ENCODE assay signal across 21 cellular contexts in genomic region chr1:10778640-10779039, GRCh38. TPM values are rescaled to one million over a fixed set of nuclear protein-coding genes. Genes with fewer than 3 reads are reported as not detected.
A peak's percentile ranks its signal among the peaks of the same experiment; 100 is the strongest.
DNase-seq lines count a peak whose midpoint lies in the region; FAIRE-seq and TF ChIP-seq lines count a peak whose summit lies in the region.
"Had no signal": no experiment of that assay in that cellular context is flagged by ENCODE, and none has a peak within 500 bp of the region (broad histone marks: within the 10 kb centered on the region; RNA-seq: fewer than 3 reads in every experiment).

No MANE protein-coding gene starts in this region.

- no peak for FAIRE-seq in small intestine (lab: Jason Lieb, UNC)
- FAIRE-seq: GM19239 had no signal

- H3K4me1 ChIP-seq in esophagus (ENCODE audit: control insufficient read depth in 2 of 2, insufficient read depth in 2 of 2, low read length in 1 of 2) (peaks cover 6 to 41% of the 10 kb centered on the region in 2 donors), small intestine (ENCODE audit: control insufficient read depth in 2 of 2, insufficient read depth in 1 of 2, low read depth in 1 of 2, low read length in 1 of 2) (peaks cover 0 to 6% of the 10 kb centered on the region in 2 donors), H9 (ENCODE audit: insufficient read depth, low read length) (no peaks in the 10 kb centered on the region)
- H3K4me1 ChIP-seq: uterus had no signal

- no peak overlapping the region for H2AK5ac ChIP-seq in H9 (ENCODE audit: insufficient read length, low read length)

- H2BK5ac ChIP-seq in H9 (ENCODE audit: insufficient read length, low read length) = no peak overlapping the region

- no peak for TF ChIP-seq CTCF in H9 (conservative IDR thresholded peaks at IDR 0.05)

- H4K20me1 ChIP-seq in H9 (ENCODE audit: control insufficient read depth, insufficient read depth, insufficient read length) = no peaks in the 10 kb centered on the region

- no peak overlapping the region for H2BK15ac ChIP-seq in H9 (ENCODE audit: low read depth, low read length)

- no peaks in the 10 kb centered on the region for H3K9me3 Mint-ChIP-seq in H9
- H3K9me3 Mint-ChIP-seq: activated CD4-positive, alpha-beta T cell treated with anti-CD3 and anti-CD28 coated beads, Interleukin-2, amount 10 ng/mL, durations not matched to agents 7 days and 5 days; memory B cell; nephron had no signal

- no peak overlapping the region for H2BK120ac ChIP-seq in H9 (ENCODE audit: low read depth, low read length, poor library complexity, severe bottlenecking)

- H3K4ac ChIP-seq in H9 (ENCODE audit: low read depth, low read length) = no peak overlapping the region

- peaks cover 2 to 6% of the 10 kb centered on the region in 2 experiments; a peak in 1 of 4 replicates for H3K4me1 Mint-ChIP-seq in H9
- H3K4me1 Mint-ChIP-seq: activated CD4-positive, alpha-beta T cell treated with anti-CD3 and anti-CD28 coated beads, Interleukin-2, amount 10 ng/mL, durations not matched to agents 7 days and 5 days; memory B cell had no signal

- no peaks in the 10 kb centered on the region for H3K23me2 ChIP-seq in H9 (ENCODE audit: insufficient read length, low read depth, low read length, poor library complexity, severe bottlenecking)

- peak overlapping the region; percentile 91 to 99 for H3K27ac ChIP-seq in esophagus (ENCODE audit: low read depth in 2 of 2, low read length in 1 of 2)
- peak overlapping the region; percentile 80 to 82 for H3K27ac ChIP-seq in small intestine (ENCODE audit: low read depth in 1 of 2, low read length in 1 of 2)
- H3K27ac ChIP-seq in H9 (ENCODE audit: insufficient read length, low read depth, low read length) = no peak overlapping the region
- H3K27ac ChIP-seq: BLaER1 treated with 17β-estradiol and CSF1 and Interleukin-3, amounts not matched to agents 10 nM and 100 nM; uterus had no signal

- no peak overlapping the region for H3K18ac ChIP-seq in H9 (ENCODE audit: insufficient read length, low read depth, low read length)

- no peak overlapping the region for H2AFZ ChIP-seq in H9 (ENCODE audit: low read length)

- H3K4me3 ChIP-seq in esophagus (ENCODE audit: low read depth in 1 of 2, low read length in 2 of 2) (no peak overlapping the region), small intestine (ENCODE audit: low read depth in 1 of 2, low read length in 2 of 2) (no peak overlapping the region)
- H3K4me3 ChIP-seq: BLaER1 treated with 17β-estradiol and CSF1 and Interleukin-3, amounts not matched to agents 10 nM and 100 nM; uterus had no signal

- H3K36me3 Mint-ChIP-seq in H9 (ENCODE audit: insufficient read depth in 1 of 3, low read depth in 3 of 3) = no peaks in the 10 kb centered on the region
- H3K36me3 Mint-ChIP-seq: memory B cell had no signal

- H3K23ac ChIP-seq in H9 (ENCODE audit: insufficient read length, low read depth, low read length) = no peak overlapping the region

- H2BK20ac ChIP-seq in H9 (ENCODE audit: low read depth, low read length, poor library complexity, severe bottlenecking) = no peak overlapping the region

- no peak overlapping the region for H4K5ac ChIP-seq in H9 (ENCODE audit: insufficient read length, low read depth, low read length)

- no peaks in the 10 kb centered on the region for H3K27me3 Mint-ChIP-seq in H9 (ENCODE audit: low read depth)
- H3K27me3 Mint-ChIP-seq: activated CD4-positive, alpha-beta T cell treated with anti-CD3 and anti-CD28 coated beads, Interleukin-2, amount 10 ng/mL, durations not matched to agents 7 days and 5 days; memory B cell had no signal

- DNase-seq in NCI-H2171 treated with DMSO at 0.1 percent for 48 hours (lab: John Stamatoyannopoulos, UW) (peak; percentile 39), NCI-H2171 (lab: John Stamatoyannopoulos, UW) (no peak), NCI-H69 (lab: John Stamatoyannopoulos, UW) (peak; percentile 49), small intestine (peak; percentile 46), amygdala (lab: John Stamatoyannopoulos, UW) (no peak), H9 (no peak)
- no peak for DNase-seq in activated CD4-positive, alpha-beta T cell treated with anti-CD3 and anti-CD28 coated beads for 4 hours
- DNase-seq: activated CD4-positive, alpha-beta T cell treated with anti-CD3 and anti-CD28 coated beads, Interleukin-2, amount 10 ng/mL, durations not matched to agents 7 days and 5 days; activated CD8-positive, alpha-beta memory T cell treated with anti-CD3 and anti-CD28 coated beads, Interleukin-2, amount 50 U/mL, for 4 hours; activated gamma-delta T cell treated with Interleukin-2 at 50 U/mL for 16 hours; amniotic stem cell; DMS 273 treated with DMSO at 0.1 percent for 48 hours; effector CD4-positive, alpha-beta T cell; GDM1; GOT3; uterus had no signal

- WGBS in esophagus, 2 donors = 42 to 58% methylated on average over 10 of the region's 10 CpGs
- WGBS in small intestine, 3 donors = 17 to 59% (median 31%) methylated on average over 10 of the region's 10 CpGs
- WGBS in H9 (ENCODE audit: extremely low coverage, insufficient read length, low lambda C conversion rate) = no CpG with 5 or more reads among the region's 10 CpGs

- no peaks in the 10 kb centered on the region for H3K79me1 ChIP-seq in H9 (ENCODE audit: insufficient read depth, low read depth, low read length, poor library complexity, severe bottlenecking)

- H3K4me2 ChIP-seq in H9 (ENCODE audit: insufficient read depth, insufficient read length, low read length) = no peak overlapping the region
- H3K4me2 ChIP-seq: BLaER1 treated with 17β-estradiol and CSF1 and Interleukin-3, amounts not matched to agents 10 nM and 100 nM had no signal

- H2BK12ac ChIP-seq in H9 (ENCODE audit: insufficient read length, low read depth, low read length) = no peak overlapping the region

- H3K36me3 ChIP-seq in esophagus (ENCODE audit: control insufficient read depth in 2 of 2, insufficient read depth in 2 of 2, low read length in 1 of 2) (no peaks in the 10 kb centered on the region), small intestine (ENCODE audit: control insufficient read depth in 2 of 2, insufficient read depth in 2 of 2, low read length in 2 of 2) (no peaks in the 10 kb centered on the region)
- H3K36me3 ChIP-seq: BLaER1 treated with 17β-estradiol and CSF1 and Interleukin-3, amounts not matched to agents 10 nM and 100 nM; uterus had no signal

- no peak overlapping the region for H3K4me3 Mint-ChIP-seq in H9
- H3K4me3 Mint-ChIP-seq: activated CD4-positive, alpha-beta T cell treated with anti-CD3 and anti-CD28 coated beads, Interleukin-2, amount 10 ng/mL, durations not matched to agents 7 days and 5 days; memory B cell; nephron had no signal

- H3T11ph ChIP-seq in H9 (ENCODE audit: low read length) = no peak overlapping the region

- no peak overlapping the region for H3K27ac Mint-ChIP-seq in H9
- H3K27ac Mint-ChIP-seq: activated CD4-positive, alpha-beta T cell treated with anti-CD3 and anti-CD28 coated beads, Interleukin-2, amount 10 ng/mL, durations not matched to agents 7 days and 5 days; memory B cell; nephron had no signal

- no peaks in the 10 kb centered on the region for H3K79me2 ChIP-seq in H9 (ENCODE audit: insufficient read depth, low read length)

- H4K8ac ChIP-seq in H9 (replicated peaks; ENCODE audit: insufficient read length, low read depth, low read length) = no peak overlapping the region

- no peak overlapping the region for H4K91ac ChIP-seq in H9 (ENCODE audit: insufficient read length, low read depth, low read length)

- H3K9me3 ChIP-seq in esophagus (ENCODE audit: control insufficient read depth in 2 of 2, insufficient read depth in 1 of 2, low read depth in 1 of 2, low read length in 1 of 2) (no peaks in the 10 kb centered on the region), small intestine (ENCODE audit: control insufficient read depth, low read depth) (no peaks in the 10 kb centered on the region), H9 (ENCODE audit: control insufficient read depth, low read depth, low read length) (no peaks in the 10 kb centered on the region)
- H3K9me3 ChIP-seq: BLaER1 treated with 17β-estradiol and CSF1 and Interleukin-3, amounts not matched to agents 10 nM and 100 nM; uterus had no signal

- no peak overlapping the region for H3K9ac ChIP-seq in H9 (ENCODE audit: extremely low read depth, insufficient read length, low read length)
- H3K9ac ChIP-seq: BLaER1 treated with 17β-estradiol and CSF1 and Interleukin-3, amounts not matched to agents 10 nM and 100 nM had no signal

- no peaks in the 10 kb centered on the region for H3K27me3 ChIP-seq in esophagus (ENCODE audit: control insufficient read depth in 1 of 2, insufficient read depth in 2 of 2, low read length in 2 of 2)
- H3K27me3 ChIP-seq in small intestine (ENCODE audit: control insufficient read depth in 2 of 2, insufficient read depth in 2 of 2, low read length in 2 of 2) = no peaks in the 10 kb centered on the region
- H3K27me3 ChIP-seq in H9 (ENCODE audit: insufficient read depth, low read length) = no peaks in the 10 kb centered on the region
- H3K27me3 ChIP-seq: uterus had no signal

- no peak overlapping the region for H3K14ac ChIP-seq in H9 (ENCODE audit: insufficient read depth, low read length)

- H3K56ac ChIP-seq in H9 (ENCODE audit: insufficient read length, low read depth, low read length) = no peak overlapping the region

RNA-seq across cellular contexts. Expression of gene CASZ1, which starts 17.8 kb away (rescaled TPM):
- polyA plus RNA-seq in esophagus (10 to 100 TPM; 10.8 to 18.1 TPM), small intestine (10 to 100 TPM; 13.5 to 23.0 (median 15.4) TPM)
- total RNA-seq in H9 (2021) = 2.3 and 3.9 TPM in 2 replicates

Comparison
In these comparisons a context has a peak if more than half of its experiments do, and no peak if none do; other contexts are left out.
1. DNase-seq: peak in NCI-H2171 treated with DMSO at 0.1 percent for 48 hours (single experiment), NCI-H69 (single experiment) and small intestine (single experiment); none in NCI-H2171 (single experiment), activated CD4-positive, alpha-beta T cell treated with anti-CD3 and anti-CD28 coated beads for 4 hours (0 of 2), amygdala (0 of 56) and H9 (single experiment).